ENCODE assay signal across 1 cellular context in the genomic region with DNA sequence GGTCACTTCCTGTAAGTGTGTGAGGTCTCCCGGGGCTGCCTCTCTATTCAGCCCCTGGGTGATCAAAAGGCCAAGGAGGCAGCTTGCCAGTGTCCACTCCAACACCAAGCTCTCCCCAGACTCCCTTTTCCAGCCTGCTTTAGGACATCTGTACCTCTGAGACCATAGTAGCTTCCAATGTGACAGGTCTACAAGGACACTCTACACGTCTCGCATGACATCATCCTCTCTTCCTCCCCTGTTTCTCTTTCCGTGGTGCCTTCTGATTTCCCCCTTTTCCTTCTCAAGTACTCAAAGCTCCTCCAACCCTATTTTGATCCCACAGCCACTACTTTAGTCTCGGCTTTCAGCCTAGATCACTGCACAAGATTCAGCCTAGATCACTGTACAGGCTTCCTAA.
A peak's percentile ranks its signal among the peaks of the same experiment; 100 is the strongest.
TF ChIP-seq lines count a peak whose summit lies in the region.

No MANE protein-coding gene starts in this region.

TF ChIP-seq in K562, 482 proteins besides CTCF, POLR2A, EP300 and RAD21 (continued from another document and continues in another):
- TF ChIP-seq, protein P1, sequence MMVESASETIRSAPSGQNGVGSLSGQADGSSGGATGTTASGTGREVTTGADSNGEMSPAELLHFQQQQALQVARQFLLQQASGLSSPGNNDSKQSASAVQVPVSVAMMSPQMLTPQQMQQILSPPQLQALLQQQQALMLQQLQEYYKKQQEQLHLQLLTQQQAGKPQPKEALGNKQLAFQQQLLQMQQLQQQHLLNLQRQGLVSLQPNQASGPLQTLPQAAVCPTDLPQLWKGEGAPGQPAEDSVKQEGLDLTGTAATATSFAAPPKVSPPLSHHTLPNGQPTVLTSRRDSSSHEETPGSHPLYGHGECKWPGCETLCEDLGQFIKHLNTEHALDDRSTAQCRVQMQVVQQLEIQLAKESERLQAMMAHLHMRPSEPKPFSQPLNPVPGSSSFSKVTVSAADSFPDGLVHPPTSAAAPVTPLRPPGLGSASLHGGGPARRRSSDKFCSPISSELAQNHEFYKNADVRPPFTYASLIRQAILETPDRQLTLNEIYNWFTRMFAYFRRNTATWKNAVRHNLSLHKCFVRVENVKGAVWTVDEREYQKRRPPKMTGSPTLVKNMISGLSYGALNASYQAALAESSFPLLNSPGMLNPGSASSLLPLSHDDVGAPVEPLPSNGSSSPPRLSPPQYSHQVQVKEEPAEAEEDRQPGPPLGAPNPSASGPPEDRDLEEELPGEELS (CRISPR knock-in tag; IDR thresholded peaks at IDR 0.05; ENCODE audit: borderline replicate concordance), result no peak
- TF ChIP-seq, protein P2, sequence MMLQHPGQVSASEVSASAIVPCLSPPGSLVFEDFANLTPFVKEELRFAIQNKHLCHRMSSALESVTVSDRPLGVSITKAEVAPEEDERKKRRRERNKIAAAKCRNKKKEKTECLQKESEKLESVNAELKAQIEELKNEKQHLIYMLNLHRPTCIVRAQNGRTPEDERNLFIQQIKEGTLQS (IDR thresholded peaks at IDR 0.05), result peak; percentile 73
- TF ChIP-seq, protein P2 (CRISPR knock-in tag; conservative IDR thresholded peaks at IDR 0.05), result no peak
- TF ChIP-seq ZMIZ1 (IDR thresholded peaks at IDR 0.05; ENCODE audit: low read depth in 2 of 2, low read length in 2 of 2) (no peak), ETV6 (IDR thresholded peaks at IDR 0.05; ENCODE audit: borderline replicate concordance in 1 of 2, low read depth in 2 of 2, low read length in 1 of 2) (no peak), ETV6 (CRISPR knock-in tag; IDR thresholded peaks at IDR 0.05; ENCODE audit: borderline replicate concordance) (no peak), ZNF639 (CRISPR knock-in tag; conservative IDR thresholded peaks at IDR 0.05 in 1 of 2, IDR thresholded peaks at IDR 0.05 in 1 of 2) (no peak), MCM3 (IDR thresholded peaks at IDR 0.05) (no peak), MYBL2 (IDR thresholded peaks at IDR 0.05; ENCODE audit: low read depth) (no peak), MYBL2 (CRISPR knock-in tag; IDR thresholded peaks at IDR 0.05; ENCODE audit: borderline replicate concordance) (no peak), NUFIP1 (IDR thresholded peaks at IDR 0.05; ENCODE audit: partially characterized antibody) (no peak), TAF1 (IDR thresholded peaks at IDR 0.05; ENCODE audit: control insufficient read depth, extremely low read depth, insufficient read depth, low read length, severe bottlenecking) (no peak), HEY1 (CRISPR knock-in tag; IDR thresholded peaks at IDR 0.05; ENCODE audit: borderline replicate concordance) (no peak), TCFL5 (CRISPR knock-in tag; conservative IDR thresholded peaks at IDR 0.05) (no peak), LEF1 (IDR thresholded peaks at IDR 0.05) (no peak), CBX2 (IDR thresholded peaks at IDR 0.05; ENCODE audit: insufficient read depth, low read length, poor library complexity, severe bottlenecking) (no peak), ATF7 (IDR thresholded peaks at IDR 0.05) (peak; percentile 54; the same call in 1 of the 2 replicates), KLF6 (CRISPR knock-in tag; IDR thresholded peaks at IDR 0.05; ENCODE audit: borderline replicate concordance) (no peak), MEF2A (IDR thresholded peaks at IDR 0.05; ENCODE audit: control insufficient read depth, low read depth, low read length) (no peak), JUNB (CRISPR knock-in tag; conservative IDR thresholded peaks at IDR 0.05) (0 out of 2 replicates have a peak, but pooled peaks have one; percentile 12), RBM22 (IDR thresholded peaks at IDR 0.05; ENCODE audit: low read depth, low read length, poor library complexity, severe bottlenecking) (no peak), ZBED1 (IDR thresholded peaks at IDR 0.05) (no peak), JUND (IDR thresholded peaks at IDR 0.05; ENCODE audit: borderline replicate concordance, low read depth, low read length) (no peak), JUND (tag; IDR thresholded peaks at IDR 0.05; ENCODE audit: borderline replicate concordance, low read depth, low read length) (peak; percentile 31; the same call in 1 of the 3 replicates), NONO (IDR thresholded peaks at IDR 0.05; ENCODE audit: low read depth in 2 of 2, low read length in 1 of 2) (no peak), ZSCAN29 (IDR thresholded peaks at IDR 0.05) (peak; percentile 79), ZNF79 (CRISPR knock-in tag; IDR thresholded peaks at IDR 0.05; ENCODE audit: low read depth) (no peak), ZNF695 (CRISPR knock-in tag; IDR thresholded peaks at IDR 0.05) (no peak), RBM14 (IDR thresholded peaks at IDR 0.05; ENCODE audit: borderline replicate concordance, insufficient read depth, low read depth, low read length) (no peak), TAL1 (IDR thresholded peaks at IDR 0.05) (no peak), POLR3A (IDR thresholded peaks at IDR 0.05; ENCODE audit: borderline replicate concordance, extremely low read depth, insufficient read depth, insufficient read length) (no peak), ZNF644 (tag; IDR thresholded peaks at IDR 0.05; ENCODE audit: low read depth) (no peak), TEAD1 (CRISPR knock-in tag; IDR thresholded peaks at IDR 0.05) (no peak), POLR2AphosphoS5 (IDR thresholded peaks at IDR 0.05; ENCODE audit: control insufficient read depth, insufficient read depth, low read depth, low read length) (no peak), HNRNPL (IDR thresholded peaks at IDR 0.05; ENCODE audit: low read depth, low read length) (no peak), HDAC3 (IDR thresholded peaks at IDR 0.05; ENCODE audit: borderline replicate concordance, partially characterized antibody) (no peak), ZNF282 (CRISPR knock-in tag; IDR thresholded peaks at IDR 0.05) (no peak)
- TF ChIP-seq, protein P3, sequence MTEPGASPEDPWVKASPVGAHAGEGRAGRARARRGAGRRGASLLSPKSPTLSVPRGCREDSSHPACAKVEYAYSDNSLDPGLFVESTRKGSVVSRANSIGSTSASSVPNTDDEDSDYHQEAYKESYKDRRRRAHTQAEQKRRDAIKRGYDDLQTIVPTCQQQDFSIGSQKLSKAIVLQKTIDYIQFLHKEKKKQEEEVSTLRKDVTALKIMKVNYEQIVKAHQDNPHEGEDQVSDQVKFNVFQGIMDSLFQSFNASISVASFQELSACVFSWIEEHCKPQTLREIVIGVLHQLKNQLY (CRISPR knock-in tag; conservative IDR thresholded peaks at IDR 0.05), result no peak
- TF ChIP-seq, protein P4, sequence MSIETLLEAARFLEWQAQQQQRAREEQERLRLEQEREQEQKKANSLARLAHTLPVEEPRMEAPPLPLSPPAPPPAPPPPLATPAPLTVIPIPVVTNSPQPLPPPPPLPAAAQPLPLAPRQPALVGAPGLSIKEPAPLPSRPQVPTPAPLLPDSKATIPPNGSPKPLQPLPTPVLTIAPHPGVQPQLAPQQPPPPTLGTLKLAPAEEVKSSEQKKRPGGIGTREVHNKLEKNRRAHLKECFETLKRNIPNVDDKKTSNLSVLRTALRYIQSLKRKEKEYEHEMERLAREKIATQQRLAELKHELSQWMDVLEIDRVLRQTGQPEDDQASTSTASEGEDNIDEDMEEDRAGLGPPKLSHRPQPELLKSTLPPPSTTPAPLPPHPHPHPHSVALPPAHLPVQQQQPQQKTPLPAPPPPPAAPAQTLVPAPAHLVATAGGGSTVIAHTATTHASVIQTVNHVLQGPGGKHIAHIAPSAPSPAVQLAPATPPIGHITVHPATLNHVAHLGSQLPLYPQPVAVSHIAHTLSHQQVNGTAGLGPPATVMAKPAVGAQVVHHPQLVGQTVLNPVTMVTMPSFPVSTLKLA (conservative IDR thresholded peaks at IDR 0.05), result no peak
- TF ChIP-seq, protein P5, sequence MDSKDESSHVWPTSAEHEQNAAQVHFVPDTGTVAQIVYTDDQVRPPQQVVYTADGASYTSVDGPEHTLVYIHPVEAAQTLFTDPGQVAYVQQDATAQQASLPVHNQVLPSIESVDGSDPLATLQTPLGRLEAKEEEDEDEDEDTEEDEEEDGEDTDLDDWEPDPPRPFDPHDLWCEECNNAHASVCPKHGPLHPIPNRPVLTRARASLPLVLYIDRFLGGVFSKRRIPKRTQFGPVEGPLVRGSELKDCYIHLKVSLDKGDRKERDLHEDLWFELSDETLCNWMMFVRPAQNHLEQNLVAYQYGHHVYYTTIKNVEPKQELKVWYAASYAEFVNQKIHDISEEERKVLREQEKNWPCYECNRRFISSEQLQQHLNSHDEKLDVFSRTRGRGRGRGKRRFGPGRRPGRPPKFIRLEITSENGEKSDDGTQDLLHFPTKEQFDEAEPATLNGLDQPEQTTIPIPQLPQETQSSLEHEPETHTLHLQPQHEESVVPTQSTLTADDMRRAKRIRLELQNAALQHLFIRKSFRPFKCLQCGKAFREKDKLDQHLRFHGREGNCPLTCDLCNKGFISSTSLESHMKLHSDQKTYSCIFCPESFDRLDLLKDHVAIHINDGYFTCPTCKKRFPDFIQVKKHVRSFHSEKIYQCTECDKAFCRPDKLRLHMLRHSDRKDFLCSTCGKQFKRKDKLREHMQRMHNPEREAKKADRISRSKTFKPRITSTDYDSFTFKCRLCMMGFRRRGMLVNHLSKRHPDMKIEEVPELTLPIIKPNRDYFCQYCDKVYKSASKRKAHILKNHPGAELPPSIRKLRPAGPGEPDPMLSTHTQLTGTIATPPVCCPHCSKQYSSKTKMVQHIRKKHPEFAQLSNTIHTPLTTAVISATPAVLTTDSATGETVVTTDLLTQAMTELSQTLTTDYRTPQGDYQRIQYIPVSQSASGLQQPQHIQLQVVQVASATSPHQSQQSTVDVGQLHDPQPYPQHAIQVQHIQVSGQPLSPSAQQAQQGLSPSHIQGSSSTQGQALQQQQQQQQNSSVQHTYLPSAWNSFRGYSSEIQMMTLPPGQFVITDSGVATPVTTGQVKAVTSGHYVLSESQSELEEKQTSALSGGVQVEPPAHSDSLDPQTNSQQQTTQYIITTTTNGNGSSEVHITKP (IDR thresholded peaks at IDR 0.05; ENCODE audit: partially characterized antibody), result peak; percentile 56
- TF ChIP-seq, protein P6, sequence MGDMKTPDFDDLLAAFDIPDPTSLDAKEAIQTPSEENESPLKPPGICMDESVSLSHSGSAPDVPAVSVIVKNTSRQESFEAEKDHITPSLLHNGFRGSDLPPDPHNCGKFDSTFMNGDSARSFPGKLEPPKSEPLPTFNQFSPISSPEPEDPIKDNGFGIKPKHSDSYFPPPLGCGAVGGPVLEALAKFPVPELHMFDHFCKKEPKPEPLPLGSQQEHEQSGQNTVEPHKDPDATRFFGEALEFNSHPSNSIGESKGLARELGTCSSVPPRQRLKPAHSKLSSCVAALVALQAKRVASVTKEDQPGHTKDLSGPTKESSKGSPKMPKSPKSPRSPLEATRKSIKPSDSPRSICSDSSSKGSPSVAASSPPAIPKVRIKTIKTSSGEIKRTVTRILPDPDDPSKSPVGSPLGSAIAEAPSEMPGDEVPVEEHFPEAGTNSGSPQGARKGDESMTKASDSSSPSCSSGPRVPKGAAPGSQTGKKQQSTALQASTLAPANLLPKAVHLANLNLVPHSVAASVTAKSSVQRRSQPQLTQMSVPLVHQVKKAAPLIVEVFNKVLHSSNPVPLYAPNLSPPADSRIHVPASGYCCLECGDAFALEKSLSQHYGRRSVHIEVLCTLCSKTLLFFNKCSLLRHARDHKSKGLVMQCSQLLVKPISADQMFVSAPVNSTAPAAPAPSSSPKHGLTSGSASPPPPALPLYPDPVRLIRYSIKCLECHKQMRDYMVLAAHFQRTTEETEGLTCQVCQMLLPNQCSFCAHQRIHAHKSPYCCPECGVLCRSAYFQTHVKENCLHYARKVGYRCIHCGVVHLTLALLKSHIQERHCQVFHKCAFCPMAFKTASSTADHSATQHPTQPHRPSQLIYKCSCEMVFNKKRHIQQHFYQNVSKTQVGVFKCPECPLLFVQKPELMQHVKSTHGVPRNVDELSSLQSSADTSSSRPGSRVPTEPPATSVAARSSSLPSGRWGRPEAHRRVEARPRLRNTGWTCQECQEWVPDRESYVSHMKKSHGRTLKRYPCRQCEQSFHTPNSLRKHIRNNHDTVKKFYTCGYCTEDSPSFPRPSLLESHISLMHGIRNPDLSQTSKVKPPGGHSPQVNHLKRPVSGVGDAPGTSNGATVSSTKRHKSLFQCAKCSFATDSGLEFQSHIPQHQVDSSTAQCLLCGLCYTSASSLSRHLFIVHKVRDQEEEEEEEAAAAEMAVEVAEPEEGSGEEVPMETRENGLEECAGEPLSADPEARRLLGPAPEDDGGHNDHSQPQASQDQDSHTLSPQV (IDR thresholded peaks at IDR 0.05), result no peak
